In genomic region chr22:44963055-44963454, GRCh38 we compare ENCODE assay signal across 31 cellular contexts. TPM values are rescaled to one million over a fixed set of nuclear protein-coding genes. Genes with fewer than 3 reads are reported as not detected.
"Had no signal": no experiment of that assay in that cellular context is flagged by ENCODE, and none has a peak within 500 bp of the region (broad histone marks: within the 10 kb centered on the region; RNA-seq: fewer than 3 reads in every experiment).

No MANE protein-coding gene starts in this region.

- FAIRE-seq: islet of Langerhans had no signal

- H3K4me1 ChIP-seq: gastrocnemius medialis, heart left ventricle, lower lobe of right lung, parathyroid adenoma, right atrium auricular region, suprapubic skin, transverse colon, upper lobe of right lung, vagina had no signal

- H3K4me3 Mint-ChIP-seq: naive thymus-derived CD8-positive, alpha-beta T cell; stimulated activated naive CD8-positive, alpha-beta T cell treated with anti-CD3 and anti-CD28 coated beads, Interleukin-15, amount 100 ng/mL, for 72 hours had no signal

- H3K27ac Mint-ChIP-seq: naive thymus-derived CD8-positive, alpha-beta T cell; progenitor cell of endocrine pancreas; stimulated activated naive CD8-positive, alpha-beta T cell treated with anti-CD3 and anti-CD28 coated beads, Interleukin-15, amount 100 ng/mL, for 72 hours had no signal

- H3K9me3 Mint-ChIP-seq: naive thymus-derived CD8-positive, alpha-beta T cell; stimulated activated naive CD8-positive, alpha-beta T cell treated with anti-CD3 and anti-CD28 coated beads, Interleukin-15, amount 100 ng/mL, for 72 hours had no signal

- H3K4me1 Mint-ChIP-seq: naive thymus-derived CD8-positive, alpha-beta T cell; stimulated activated naive CD8-positive, alpha-beta T cell treated with anti-CD3 and anti-CD28 coated beads, Interleukin-15, amount 100 ng/mL, for 72 hours had no signal

- H3K4me3 ChIP-seq: dorsolateral prefrontal cortex, gastrocnemius medialis, heart left ventricle, hepatocyte, lower lobe of right lung, right atrium auricular region, smooth muscle cell, suprapubic skin, transverse colon, upper lobe of right lung, vagina had no signal

- H3K36me3 Mint-ChIP-seq: naive thymus-derived CD8-positive, alpha-beta T cell had no signal

- DNase-seq: cortex of kidney; dorsolateral prefrontal cortex; effector CD4-positive, alpha-beta T cell; foreskin fibroblast; gastrocnemius medialis; heart left ventricle; kidney glomerular epithelial cell; left colon; left ventricle myocardium superior; lower lobe of right lung; naive thymus-derived CD8-positive, alpha-beta T cell; stimulated activated CD4-positive, alpha-beta T cell treated with anti-CD3 and anti-CD28 coated beads, Interleukin-12 subunit alpha, Interleukin-12 subunit beta, amount 100 ng/mL, for 4 hours; stimulated activated CD4-positive, alpha-beta T cell treated with anti-CD3 and anti-CD28 coated beads, Interleukin-1b, Interleukin-23, amount 100 ng/mL, for 48 hours; stimulated activated CD4-positive, alpha-beta T cell treated with anti-CD3 and anti-CD28 coated beads, Interleukin-4, amount 100 ng/mL, for 1 hour; stimulated activated CD8-positive, alpha-beta memory T cell treated with anti-CD3 and anti-CD28 coated beads, Interleukin-4, amount 100 ng/mL, for 48 hours; stimulated activated naive CD4-positive, alpha-beta T cell; stimulated activated naive CD8-positive, alpha-beta T cell treated with anti-CD3 and anti-CD28 coated beads, Interleukin-15, amount 100 ng/mL, for 72 hours; transverse colon; upper lobe of right lung had no signal

- H3K36me3 ChIP-seq: gastrocnemius medialis, heart left ventricle, lower lobe of right lung, neutrophil, right atrium auricular region, suprapubic skin, transverse colon, upper lobe of right lung, vagina had no signal

- ATAC-seq: gastrocnemius medialis; heart left ventricle; left colon; left ventricle myocardium superior; lower lobe of right lung; naive thymus-derived CD8-positive, alpha-beta T cell; sciatic nerve; stimulated activated naive CD8-positive, alpha-beta T cell treated with anti-CD3 and anti-CD28 coated beads, Interleukin-15, amount 100 ng/mL, for 72 hours; upper lobe of right lung had no signal

- H3K9me3 ChIP-seq: gastrocnemius medialis, heart left ventricle, lower lobe of right lung, neutrophil, right atrium auricular region, suprapubic skin, transverse colon, upper lobe of right lung, vagina had no signal

- H3K27ac ChIP-seq: dorsolateral prefrontal cortex, gastrocnemius medialis, heart left ventricle, hepatocyte, lower lobe of right lung, neutrophil, parathyroid adenoma, right atrium auricular region, suprapubic skin, transverse colon, upper lobe of right lung, vagina had no signal

- H3K27me3 Mint-ChIP-seq: progenitor cell of endocrine pancreas had no signal

- H3K27me3 ChIP-seq: dorsolateral prefrontal cortex, gastrocnemius medialis, hepatocyte, neutrophil, right atrium auricular region, vagina had no signal

RNA-seq across cellular contexts. Expression of gene PHF21B, which starts 46.8 kb away (rescaled TPM):
- total RNA-seq: glomerular endothelial cell; lower lobe of right lung; mesenteric fat pad; naive thymus-derived CD8-positive, alpha-beta T cell; suprapubic skin; transverse colon had no signal
